In genomic region chr3:143170043-143170442, GRCh38 we compare ENCODE assay signal across 12 cellular contexts. TPM values are rescaled to one million over a fixed set of nuclear protein-coding genes. Genes with fewer than 3 reads are reported as not detected.
DNase-seq lines count a peak whose midpoint lies in the region; TF ChIP-seq lines count a peak whose summit lies in the region.
"Had no signal": no experiment of that assay in that cellular context is flagged by ENCODE, and none has a peak within 500 bp of the region (broad histone marks: within the 10 kb centered on the region; RNA-seq: fewer than 3 reads in every experiment).

No MANE protein-coding gene starts in this region.

- no peak for TF ChIP-seq POLR2A in Peyer's patch (IDR thresholded peaks at IDR 0.05)

- peak overlapping the region; percentile 96 for H3K27ac Mint-ChIP-seq in activated CD4-positive, alpha-beta T cell treated with anti-CD3 and anti-CD28 coated beads, Interleukin-2, amount 10 ng/mL, durations not matched to agents 24 days and 14 days
- no peak overlapping the region for H3K27ac Mint-ChIP-seq in Calu3 (ENCODE audit: unreplicated experiment)

- CTCF ChIA-PET in Calu3 (lab: Charles Lee) = no interaction called here

- H3K36me3 Mint-ChIP-seq in activated CD4-positive, alpha-beta T cell treated with anti-CD3 and anti-CD28 coated beads, Interleukin-2, amount 10 ng/mL, durations not matched to agents 24 days and 14 days (ENCODE audit: low read depth) = peaks cover 12% of the 10 kb centered on the region
- H3K36me3 Mint-ChIP-seq in Calu3 (ENCODE audit: insufficient read depth, unreplicated experiment) = no peaks in the 10 kb centered on the region

- H3K36me3 ChIP-seq in Peyer's patch = no peaks in the 10 kb centered on the region

- H3K27me3 ChIP-seq in Peyer's patch = no peaks in the 10 kb centered on the region

- DNase-seq in activated CD4-positive, alpha-beta T cell treated with anti-CD3 and anti-CD28 coated beads, Interleukin-2, amount 10 ng/mL, durations not matched to agents 24 days and 14 days = peak; percentile 68
- DNase-seq in activated CD4-positive, alpha-beta T cell treated with anti-CD3 and anti-CD28 coated beads for 48 hours = no peak
- DNase-seq in Peyer's patch = no peak
- peak; percentile 2 for DNase-seq in central memory CD4-positive, alpha-beta T cell
- no peak for DNase-seq in ureter (ENCODE audit: low spot score)
- DNase-seq in SIG-M5 treated with dmso at 0.1 percent for 504 hours (lab: John Stamatoyannopoulos, UW; ENCODE audit: unreplicated experiment) = no peak
- no peak for DNase-seq in Calu3
- DNase-seq: aorta; effector memory CD4-positive, alpha-beta T cell; foreskin melanocyte; NCI-H2107 had no signal

- intact Hi-C loops in activated CD4-positive, alpha-beta T cell treated with anti-CD3 and anti-CD28 coated beads, Interleukin-2, amount 10 ng/mL, durations not matched to agents 24 days and 14 days (cut with micrococcal nuclease) = no loop called here
- intact Hi-C loops in Calu3 (cut with micrococcal nuclease; ENCODE audit: unreplicated experiment) = no loop called here

- H3K4me1 ChIP-seq in Peyer's patch = peaks cover 0 to 7% (median 4%) of the 10 kb centered on the region in 4 donors

- peaks cover 26% of the 10 kb centered on the region for H3K9me3 Mint-ChIP-seq in activated CD4-positive, alpha-beta T cell treated with anti-CD3 and anti-CD28 coated beads, Interleukin-2, amount 10 ng/mL, durations not matched to agents 24 days and 14 days
- no peaks in the 10 kb centered on the region for H3K9me3 Mint-ChIP-seq in Calu3 (ENCODE audit: low read depth, unreplicated experiment)

- H3K27ac ChIP-seq in Peyer's patch (peak overlapping the region; percentile 49 to 70 (median 58)), skin epidermis (peak overlapping the region in 13 of 21 experiments; percentile 3 to 81 (median 58))

- peaks cover 62% of the 10 kb centered on the region for H3K4me1 Mint-ChIP-seq in activated CD4-positive, alpha-beta T cell treated with anti-CD3 and anti-CD28 coated beads, Interleukin-2, amount 10 ng/mL, durations not matched to agents 24 days and 14 days
- H3K4me1 Mint-ChIP-seq in Calu3 (ENCODE audit: low read depth, unreplicated experiment) = no peaks in the 10 kb centered on the region

- no peak for TF ChIP-seq CTCF in Peyer's patch (IDR thresholded peaks at IDR 0.05)
- TF ChIP-seq CTCF in Calu3 (IDR thresholded peaks at IDR 0.05; ENCODE audit: unreplicated experiment) = no peak

- H3K9me3 ChIP-seq in Peyer's patch = peaks cover 0 to 3% (median 0%) of the 10 kb centered on the region in 4 donors

- BruUV-seq in Calu3 (replicated peaks; lab: Mats Ljungman, UMichigan) = no TSS peak

- H3K27me3 Mint-ChIP-seq in activated CD4-positive, alpha-beta T cell treated with anti-CD3 and anti-CD28 coated beads, Interleukin-2, amount 10 ng/mL, durations not matched to agents 24 days and 14 days = no peaks in the 10 kb centered on the region
- H3K27me3 Mint-ChIP-seq in Calu3 (ENCODE audit: unreplicated experiment) = peaks cover 64% of the 10 kb centered on the region

- peak overlapping the region; percentile 58 for H3K4me3 Mint-ChIP-seq in activated CD4-positive, alpha-beta T cell treated with anti-CD3 and anti-CD28 coated beads, Interleukin-2, amount 10 ng/mL, durations not matched to agents 24 days and 14 days
- H3K4me3 Mint-ChIP-seq in Calu3 (ENCODE audit: low read depth, unreplicated experiment) = no peak overlapping the region

- H3K4me3 ChIP-seq in Peyer's patch (no peak overlapping the region), skin epidermis (no peak overlapping the region)

RNA-seq across cellular contexts. Expression of gene CHST2, which starts 50.5 kb away (rescaled TPM):
- 6.1 and 6.4 TPM in 2 replicates for total RNA-seq in activated CD4-positive, alpha-beta T cell treated with anti-CD3 and anti-CD28 coated beads, Interleukin-2, amount 10 ng/mL, durations not matched to agents 24 days and 14 days
- total RNA-seq in Peyer's patch (10 to 100 TPM in 1 of 4 donors, 1 to 10 TPM in 3; 2.8 to 20.6 (median 7.9) TPM), ureter (8.1 TPM), Calu3 (2022) (0.34 and 0.38 TPM in 2 replicates)

Comparison
In these comparisons a context has a peak if more than half of its experiments do, and no peak if none do; other contexts are left out.
1. DNase-seq: peak in activated CD4-positive, alpha-beta T cell treated with anti-CD3 and anti-CD28 coated beads, Interleukin-2, amount 10 ng/mL, durations not matched to agents 24 days and 14 days (single experiment) and central memory CD4-positive, alpha-beta T cell (single experiment); none in activated CD4-positive, alpha-beta T cell treated with anti-CD3 and anti-CD28 coated beads for 48 hours (single experiment), Peyer's patch (0 of 3), ureter (single experiment), SIG-M5 treated with dmso at 0.1 percent for 504 hours (single experiment) and Calu3 (single experiment).